8 cellular contexts compared by ENCODE assay signal in the genomic region with DNA sequence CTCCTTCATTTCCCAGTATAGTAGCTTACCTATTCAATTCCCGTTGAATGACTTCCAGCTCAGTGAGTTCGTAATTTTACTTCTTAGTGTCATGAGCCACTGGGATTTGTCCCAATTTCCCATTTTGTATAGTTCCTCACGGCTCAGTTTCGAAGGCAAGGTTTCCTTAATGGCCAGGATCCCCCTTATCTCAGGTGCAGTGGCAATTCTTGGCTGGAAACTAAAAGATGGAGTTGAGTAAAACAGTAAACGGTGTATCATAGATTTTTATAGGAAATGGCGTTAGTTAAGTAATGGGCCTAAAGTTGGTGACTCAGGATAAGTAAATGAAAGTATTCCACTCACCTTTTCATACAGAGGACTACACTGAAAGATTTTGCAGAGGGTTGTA. TPM values are rescaled to one million over a fixed set of nuclear protein-coding genes. Genes with fewer than 3 reads are reported as not detected.
DNase-seq lines count a peak whose midpoint lies in the region; ATAC-seq and TF ChIP-seq lines count a peak whose summit lies in the region.

No MANE protein-coding gene starts in this region.

- peak overlapping the region; percentile 74 for H3K4me3 ChIP-seq in NB4 (ENCODE audit: low read depth, low read length)
- peak overlapping the region; percentile 94 for H3K4me3 ChIP-seq in effector memory CD4-positive, alpha-beta T cell (ENCODE audit: insufficient read depth, low read depth, low read length, poor library complexity, severe bottlenecking)

- peaks cover 3% of the 10 kb centered on the region for H3K9me3 Mint-ChIP-seq in neural crest cell

- no peak for DNase-seq in NB4 (ENCODE audit: low read depth)
- no peak for DNase-seq in effector memory CD4-positive, alpha-beta T cell
- no peak for DNase-seq in neural crest cell (ENCODE audit: low read depth, low spot score)
- no peak for DNase-seq in NCI-H1105 treated with DMSO at 0.1 percent for 48 hours (lab: John Stamatoyannopoulos, UW)
- DNase-seq in KG1 (lab: John Stamatoyannopoulos, UW) = no peak
- no peak for DNase-seq in NCI-H345 treated with DMSO at 0.1 percent for 48 hours (lab: John Stamatoyannopoulos, UW; ENCODE audit: unreplicated experiment)

- TF ChIP-seq CTCF in C4-2B (conservative IDR thresholded peaks at IDR 0.05) (no peak), NB4 (IDR thresholded peaks at IDR 0.05; ENCODE audit: low read depth, low read length) (no peak), neural crest cell (conservative IDR thresholded peaks at IDR 0.05) (no peak)

- peaks cover 5% of the 10 kb centered on the region for H3K27me3 Mint-ChIP-seq in neural crest cell (ENCODE audit: low read depth)

- peak overlapping the region; percentile 66 for H3K27ac Mint-ChIP-seq in neural crest cell (ENCODE audit: unreplicated experiment)

- H3K36me3 ChIP-seq in effector memory CD4-positive, alpha-beta T cell (ENCODE audit: control insufficient read depth, insufficient read depth, low read length) = peaks cover 25% of the 10 kb centered on the region

- no peaks in the 10 kb centered on the region for H3K27me3 ChIP-seq in effector memory CD4-positive, alpha-beta T cell (replicated peaks; ENCODE audit: control insufficient read depth, insufficient read depth, low read length, poor library complexity, severe bottlenecking)

- no peak for TF ChIP-seq POLR2A in NB4 (IDR thresholded peaks at IDR 0.05; ENCODE audit: extremely low read depth, insufficient read length)

- peaks cover 24% of the 10 kb centered on the region for H3K4me1 ChIP-seq in effector memory CD4-positive, alpha-beta T cell (ENCODE audit: control insufficient read depth, insufficient read depth, low read length, poor library complexity, severe bottlenecking)

- peaks cover 37% of the 10 kb centered on the region for H3K4me1 Mint-ChIP-seq in neural crest cell

- no peak for ATAC-seq in GM18873 (IDR thresholded peaks at IDR 0.05; ENCODE audit: low FRiP score, unreplicated experiment)

- peak overlapping the region; percentile 70 for H3K27ac ChIP-seq in C4-2B
- H3K27ac ChIP-seq in effector memory CD4-positive, alpha-beta T cell (ENCODE audit: insufficient read depth, low read length, poor library complexity, severe bottlenecking) = peak overlapping the region; percentile 60

- H3K4me3 Mint-ChIP-seq in neural crest cell = peak overlapping the region; percentile 94

- H3K36me3 Mint-ChIP-seq in neural crest cell (ENCODE audit: low read depth) = peaks cover 13% of the 10 kb centered on the region

- H3K9me3 ChIP-seq in effector memory CD4-positive, alpha-beta T cell (ENCODE audit: control insufficient read depth, low read length) = no peaks in the 10 kb centered on the region

RNA-seq across cellular contexts. Expression of gene LMLN, which starts 0.5 kb away (rescaled TPM):
- total RNA-seq in neural crest cell = 9.6 and 10.1 TPM in 2 replicates

RNA-seq across cellular contexts. Expression of gene RPL35A, which starts 9.5 kb away (rescaled TPM):
- total RNA-seq in neural crest cell = 1,290 and 1,300 TPM in 2 replicates
